Comparison of ENCODE assay signal across 8 cellular contexts in the genomic region with DNA sequence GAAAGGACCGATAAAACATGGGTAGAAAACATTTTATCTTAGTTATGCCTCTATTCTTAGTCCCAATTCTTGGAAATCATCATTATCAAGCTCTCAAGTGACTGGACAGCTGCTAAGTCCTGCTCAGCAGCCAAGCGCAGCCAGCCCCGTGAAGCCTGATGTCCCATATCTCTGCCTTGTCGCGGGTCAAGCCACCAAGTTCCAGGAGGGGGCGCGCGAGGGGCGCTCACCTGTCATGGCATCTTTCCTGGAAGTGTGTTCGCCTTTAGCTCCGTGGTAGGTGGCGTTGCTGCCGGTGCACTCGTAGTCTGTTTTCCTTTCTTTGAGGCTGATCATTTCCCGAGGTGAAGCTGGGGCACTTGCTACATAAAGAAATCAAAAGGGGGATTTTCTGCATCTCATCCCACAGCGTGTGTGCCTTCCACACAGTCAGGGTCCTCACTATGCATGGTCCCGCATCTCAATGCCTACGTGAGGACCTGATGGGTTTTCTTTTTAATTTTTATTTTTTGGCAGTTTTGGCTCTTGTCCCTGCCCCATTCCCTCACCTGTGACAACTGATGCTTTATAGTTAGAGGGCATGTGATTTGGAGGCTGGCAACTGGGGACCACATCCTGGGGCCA.
DNase-seq lines count a peak whose midpoint lies in the region; ATAC-seq and TF ChIP-seq lines count a peak whose summit lies in the region.

No MANE protein-coding gene starts in this region.

- DNase-seq in CD14-positive monocyte (ENCODE audit: low spot score) = no peak
- DNase-seq in GM19238 (ENCODE audit: insufficient read length, low spot score) = peak; percentile 44
- DNase-seq in OCI-LY7 (ENCODE audit: low spot score) = peak; percentile 36
- peak; percentile 85 for DNase-seq in activated T-cell treated with anti-CD3 and anti-CD28 coated beads, Interleukin-2, amount 50 U/mL, for 48 hours
- peak; percentile 59 for DNase-seq in glomerular visceral epithelial cell (ENCODE audit: extremely low spot score)
- DNase-seq in prostate gland (ENCODE audit: low spot score) = peak; percentile 37
- DNase-seq in A172 (ENCODE audit: low spot score) = no peak

- CTCF ChIA-PET in OCI-LY7 (lab: Charles Lee; ENCODE audit: unreplicated experiment) = no interaction called here

- H3K4me3 ChIP-seq in OCI-LY7 (ENCODE audit: low read depth, low read length, poor library complexity, severe bottlenecking) (no peak overlapping the region), prostate gland (no peak overlapping the region)

- H3K4me2 ChIP-seq in OCI-LY7 (ENCODE audit: low read length) = no peak overlapping the region

- no peaks in the 10 kb centered on the region for H3K36me3 ChIP-seq in OCI-LY7 (ENCODE audit: insufficient read depth, low read length)
- no peaks in the 10 kb centered on the region for H3K36me3 ChIP-seq in prostate gland

- no peaks in the 10 kb centered on the region for H3K27me3 ChIP-seq in prostate gland (replicated peaks; ENCODE audit: insufficient read depth)

- H3K4me1 ChIP-seq in OCI-LY7 (ENCODE audit: insufficient read depth, low read length, poor library complexity, severe bottlenecking) (no peaks in the 10 kb centered on the region), prostate gland (replicated peaks) (no peaks in the 10 kb centered on the region)

- POLR2A ChIA-PET in OCI-LY7 (lab: Charles Lee) = no interaction called here

- H3K36me3 Mint-ChIP-seq in CD14-positive monocyte = no peaks in the 10 kb centered on the region

- H4K20me1 ChIP-seq in OCI-LY7 (ENCODE audit: insufficient read depth, low read length) = no peaks in the 10 kb centered on the region

- H3K79me2 ChIP-seq in OCI-LY7 (ENCODE audit: insufficient read depth, low read depth, low read length) = no peaks in the 10 kb centered on the region

- intact Hi-C loops in CD14-positive monocyte (cut with micrococcal nuclease) = no loop called here
- intact Hi-C loops in OCI-LY7 (cut with micrococcal nuclease; ENCODE audit: unreplicated experiment) = loop anchor here (2.0 kb wide), 1 partner anchor 293 kb away; no protein-coding TSS in a partner anchor
- intact Hi-C loops in prostate gland (cut with DNase I) = no loop called here

- H3K9me3 ChIP-seq in OCI-LY7 (ENCODE audit: low read length) (no peaks in the 10 kb centered on the region), prostate gland (no peaks in the 10 kb centered on the region)

- H3K27ac ChIP-seq in OCI-LY7 (ENCODE audit: low read depth, low read length, poor library complexity, severe bottlenecking) (no peak overlapping the region), prostate gland (no peak overlapping the region)

- peaks cover 3 to 10% (median 6%) of the 10 kb centered on the region in 3 donors for H3K27me3 Mint-ChIP-seq in CD14-positive monocyte (ENCODE audit: low read depth in 3 of 3)

- no peak for TF ChIP-seq POLR2A in prostate gland (IDR thresholded peaks at IDR 0.05)

- H2AFZ ChIP-seq in OCI-LY7 (ENCODE audit: low read length) = no peak overlapping the region

- H3K4me3 Mint-ChIP-seq in CD14-positive monocyte = no peak overlapping the region

- no peak overlapping the region for H3K27ac Mint-ChIP-seq in CD14-positive monocyte

- 14% methylated on average over 18 of the region's 18 CpGs for WGBS in prostate gland

- no peaks in the 10 kb centered on the region for H3K9me2 ChIP-seq in OCI-LY7 (ENCODE audit: insufficient read depth, low read length)

- TF ChIP-seq CTCF in CD14-positive monocyte (IDR thresholded peaks at IDR 0.05) (peak; percentile 86), OCI-LY7 (conservative IDR thresholded peaks at IDR 0.05; ENCODE audit: low read length) (peak; percentile 86), prostate gland (IDR thresholded peaks at IDR 0.05) (peak; percentile 15 to 60 (median 57))

- ATAC-seq in HG03175 (IDR thresholded peaks at IDR 0.05; ENCODE audit: unreplicated experiment) = peak; percentile 81

- H3K4me1 Mint-ChIP-seq in CD14-positive monocyte = peaks cover 19% of the 10 kb centered on the region

- no TSS peak for BruUV-seq in OCI-LY7 (replicated peaks; lab: Mats Ljungman, UMichigan)

- peaks cover 0 to 2% (median 0%) of the 10 kb centered on the region in 7 donors for H3K9me3 Mint-ChIP-seq in CD14-positive monocyte

Comparison
In these comparisons a context has a peak if more than half of its experiments do, and no peak if none do; other contexts are left out.
1. DNase-seq: peak in GM19238 (single experiment), OCI-LY7 (single experiment), activated T-cell treated with anti-CD3 and anti-CD28 coated beads, Interleukin-2, amount 50 U/mL, for 48 hours (2 of 2), glomerular visceral epithelial cell (single experiment) and prostate gland (single experiment); none in CD14-positive monocyte (single experiment) and A172 (single experiment).
2. Peak in every context shown above with its lines, with median percentiles within 50 percentile points of each other: CTCF ChIP-seq.